Comparison of ENCODE assay signal across 10 cellular contexts in genomic region chr1:97050501-97050900, GRCh38.
A peak's percentile ranks its signal among the peaks of the same experiment; 100 is the strongest.
DNase-seq lines count a peak whose midpoint lies in the region; ATAC-seq, FAIRE-seq and TF ChIP-seq lines count a peak whose summit lies in the region.
"Had no signal": no experiment of that assay in that cellular context is flagged by ENCODE, and none has a peak within 500 bp of the region (broad histone marks: within the 10 kb centered on the region; RNA-seq: fewer than 3 reads in every experiment).

No MANE protein-coding gene starts in this region.

- H3K9me3 ChIP-seq in OCI-LY7 (ENCODE audit: low read length) = no peaks in the 10 kb centered on the region

- H3K4me3 ChIP-seq in OCI-LY7 (ENCODE audit: low read depth, low read length, poor library complexity, severe bottlenecking) (no peak overlapping the region), fibroblast of the aortic adventitia (ENCODE audit: low read depth, low read length) (no peak overlapping the region)
- H3K4me3 ChIP-seq: K562 had no signal

- H2AFZ ChIP-seq in OCI-LY7 (ENCODE audit: low read length) = no peak overlapping the region

- DNase-seq in H54 (ENCODE audit: insufficient read length, low spot score) (no peak), OCI-LY7 (ENCODE audit: low spot score) (peak; percentile 1), fibroblast of the aortic adventitia (ENCODE audit: low read depth) (peak; percentile 52), G401 (ENCODE audit: low spot score) (no peak), HuH-7 (ENCODE audit: low spot score) (no peak)
- DNase-seq: activated CD4-positive, alpha-beta T cell treated with anti-CD3 and anti-CD28 coated beads, Interleukin-2, amount 10 ng/mL, durations not matched to agents 7 days and 5 days had no signal

- H3K27ac ChIP-seq in 22Rv1 = no peak overlapping the region
- no peak overlapping the region for H3K27ac ChIP-seq in OCI-LY7 (ENCODE audit: low read depth, low read length, poor library complexity, severe bottlenecking)

- TF ChIP-seq CTCF in 22Rv1 (IDR thresholded peaks at IDR 0.05) = peak; percentile 51
- TF ChIP-seq CTCF in OCI-LY7 (conservative IDR thresholded peaks at IDR 0.05; ENCODE audit: low read length) = 0 out of 2 replicates have a peak, but pooled peaks have one; percentile 15
- TF ChIP-seq CTCF in fibroblast of the aortic adventitia (IDR thresholded peaks at IDR 0.05; ENCODE audit: insufficient read depth, low read length) = peak; percentile 40

- no peak overlapping the region for H3K4me2 ChIP-seq in OCI-LY7 (ENCODE audit: low read length)

- ATAC-seq in HG03039 (IDR thresholded peaks at IDR 0.05; ENCODE audit: unreplicated experiment) (no peak), HG03460 (IDR thresholded peaks at IDR 0.05; ENCODE audit: unreplicated experiment) (no peak)
- ATAC-seq: K562 had no signal

- CTCF ChIA-PET in OCI-LY7 (lab: Charles Lee; ENCODE audit: unreplicated experiment) = no interaction called here

- POLR2A ChIA-PET in OCI-LY7 (lab: Charles Lee) = interaction anchor here (1.4 kb wide), 1 partner anchor 12 kb away, joined by 3 read pairs; no protein-coding TSS in a partner anchor

- BruUV-seq in OCI-LY7 (replicated peaks; lab: Mats Ljungman, UMichigan) = no TSS peak

- peak; percentile 6 for FAIRE-seq in H54 (lab: Jason Lieb, UNC)
- FAIRE-seq: K562 had no signal

- no peak for TF ChIP-seq POLR2A in H54 (IDR thresholded peaks at IDR 0.05; ENCODE audit: low read depth, low read length)

- intact Hi-C loops in OCI-LY7 (cut with micrococcal nuclease; ENCODE audit: unreplicated experiment) = no loop called here

- H4K20me1 ChIP-seq in OCI-LY7 (ENCODE audit: insufficient read depth, low read length) = no peaks in the 10 kb centered on the region

- no peaks in the 10 kb centered on the region for H3K4me1 ChIP-seq in OCI-LY7 (ENCODE audit: insufficient read depth, low read length, poor library complexity, severe bottlenecking)

- H3K36me3 ChIP-seq in OCI-LY7 (ENCODE audit: insufficient read depth, low read length) = no peaks in the 10 kb centered on the region

- no peaks in the 10 kb centered on the region for H3K79me2 ChIP-seq in OCI-LY7 (ENCODE audit: insufficient read depth, low read depth, low read length)

- in situ Hi-C loops in G401 (cut with HindIII; ENCODE audit: low sequenced_read_pairs) = no loop called here

- no peaks in the 10 kb centered on the region for H3K9me2 ChIP-seq in OCI-LY7 (ENCODE audit: insufficient read depth, low read length)

Comparison
In these comparisons a context has a peak if more than half of its experiments do, and no peak if none do; other contexts are left out.
1. DNase-seq: peak in OCI-LY7 (single experiment) and fibroblast of the aortic adventitia (single experiment); none in H54 (single experiment), G401 (single experiment) and HuH-7 (single experiment).
2. Peak in every context shown above with its lines, with median percentiles within 50 percentile points of each other: CTCF ChIP-seq.